Comparison of ENCODE assay signal across 10 cellular contexts in genomic region chr5:127705120-127705892, GRCh38. TPM values are rescaled to one million over a fixed set of nuclear protein-coding genes. Genes with fewer than 3 reads are reported as not detected.
DNase-seq lines count a peak whose midpoint lies in the region; ATAC-seq, FAIRE-seq and TF ChIP-seq lines count a peak whose summit lies in the region.
"Had no signal": no experiment of that assay in that cellular context is flagged by ENCODE, and none has a peak within 500 bp of the region (broad histone marks: within the 10 kb centered on the region; RNA-seq: fewer than 3 reads in every experiment).

No MANE protein-coding gene starts in this region.

- WGBS in K562 (ENCODE audit: insufficient coverage, low coverage, missing lambda C conversion rate) = 7% methylated on average over 4 of the region's 4 CpGs

- no peaks in the 10 kb centered on the region for H3K36me3 Mint-ChIP-seq in natural killer cell treated with Interleukin-12 subunit alpha and Interleukin-12 subunit beta and Interleukin-15 and Interleukin-18, amount 100 ng/mL, for 72 hours
- no peaks in the 10 kb centered on the region for H3K36me3 Mint-ChIP-seq in effector memory CD8-positive, alpha-beta T cell (ENCODE audit: insufficient read depth)
- H3K36me3 Mint-ChIP-seq in nephron progenitor cell (ENCODE audit: low read depth) = no peaks in the 10 kb centered on the region

- no TSS peak for BruUV-seq in K562 (replicated peaks; lab: Mats Ljungman, UMichigan)

- no peak for TF ChIP-seq RAD21 in K562 (CRISPR knock-in tag; conservative IDR thresholded peaks at IDR 0.05 in 1 of 2, IDR thresholded peaks at IDR 0.05 in 1 of 2)

- TF ChIP-seq EP300 in K562 (IDR thresholded peaks at IDR 0.05; ENCODE audit: low read length) = no peak

- no peaks in the 10 kb centered on the region for H3K79me2 ChIP-seq in K562 (ENCODE audit: control insufficient read depth, insufficient read depth, low read length)

- peaks cover 0 to 10% of the 10 kb centered on the region in 2 donors for H3K27me3 Mint-ChIP-seq in natural killer cell treated with Interleukin-12 subunit alpha and Interleukin-12 subunit beta and Interleukin-15 and Interleukin-18, amount 100 ng/mL, for 72 hours
- peaks cover 9 to 15% of the 10 kb centered on the region in 2 donors for H3K27me3 Mint-ChIP-seq in effector memory CD8-positive, alpha-beta T cell
- H3K27me3 Mint-ChIP-seq in nephron progenitor cell (ENCODE audit: low read depth, poor library complexity) = peaks cover 6% of the 10 kb centered on the region

- intact Hi-C loops in K562 (cut with micrococcal nuclease) = no loop called here

- H2AFZ ChIP-seq in K562 (ENCODE audit: low read depth, low read length) = peak overlapping the region; percentile 11; the same call in 1 of the 2 replicates

- no peak overlapping the region for H3K4me3 ChIP-seq in K562
- H3K4me3 ChIP-seq: psoas muscle had no signal

- no peak for TF ChIP-seq CTCF in K562 (IDR thresholded peaks at IDR 0.05 in 2 of 3, conservative IDR thresholded peaks at IDR 0.05 in 1 of 3; ENCODE audit: insufficient read depth in 2 of 3, low read depth in 1 of 3, low read length in 3 of 3)
- no peak for TF ChIP-seq CTCF in nephron progenitor cell (IDR thresholded peaks at IDR 0.05)

- H3K4me3 Mint-ChIP-seq in natural killer cell treated with Interleukin-12 subunit alpha and Interleukin-12 subunit beta and Interleukin-15 and Interleukin-18, amount 100 ng/mL, for 72 hours = no peak overlapping the region
- H3K4me3 Mint-ChIP-seq in effector memory CD8-positive, alpha-beta T cell = no peak overlapping the region
- H3K4me3 Mint-ChIP-seq in nephron progenitor cell = no peak overlapping the region

- no peak overlapping the region for H3K9ac ChIP-seq in K562 (ENCODE audit: insufficient read depth in 1 of 2, low read depth in 2 of 2, low read length in 2 of 2)

- in situ Hi-C loops in K562 (cut with MboI) = no loop called here

- no peaks in the 10 kb centered on the region for H3K4me1 ChIP-seq in K562 (replicated peaks in 1 of 2; ENCODE audit: control insufficient read depth in 2 of 2, insufficient read depth in 2 of 2, low read length in 2 of 2)

- no peaks in the 10 kb centered on the region for H3K36me3 ChIP-seq in K562 (ENCODE audit: control insufficient read depth, insufficient read depth, low read length)

- no peak overlapping the region for H3K27ac ChIP-seq in K562 (ENCODE audit: extremely low read depth, low read depth, low read length)
- H3K27ac ChIP-seq: psoas muscle had no signal

- H3K9me1 ChIP-seq in K562 (ENCODE audit: control insufficient read depth, insufficient read depth, low read length) = no peaks in the 10 kb centered on the region

- ATAC-seq in K562 = no peak
- ATAC-seq in natural killer cell treated with Interleukin-12 subunit alpha and Interleukin-12 subunit beta and Interleukin-15 and Interleukin-18, amount 100 ng/mL, for 72 hours = no peak
- ATAC-seq in effector memory CD8-positive, alpha-beta T cell (replicated peaks) = no peak

- H3K4me1 Mint-ChIP-seq in natural killer cell treated with Interleukin-12 subunit alpha and Interleukin-12 subunit beta and Interleukin-15 and Interleukin-18, amount 100 ng/mL, for 72 hours (ENCODE audit: low read depth in 2 of 2) = no peaks in the 10 kb centered on the region
- peaks cover 0 to 2% of the 10 kb centered on the region in 2 donors for H3K4me1 Mint-ChIP-seq in effector memory CD8-positive, alpha-beta T cell (ENCODE audit: low read depth in 2 of 2)
- peaks cover 45% of the 10 kb centered on the region for H3K4me1 Mint-ChIP-seq in nephron progenitor cell

- no peak overlapping the region for H3K27ac Mint-ChIP-seq in natural killer cell treated with Interleukin-12 subunit alpha and Interleukin-12 subunit beta and Interleukin-15 and Interleukin-18, amount 100 ng/mL, for 72 hours
- H3K27ac Mint-ChIP-seq in effector memory CD8-positive, alpha-beta T cell = no peak overlapping the region
- H3K27ac Mint-ChIP-seq in nephron progenitor cell = no peak overlapping the region

- FAIRE-seq in K562 (lab: Jason Lieb, UNC) = peak; percentile 59

- no peak for TF ChIP-seq POLR2A in K562 (conservative IDR thresholded peaks at IDR 0.05)

- peaks cover 4% of the 10 kb centered on the region for H3K9me3 Mint-ChIP-seq in natural killer cell treated with Interleukin-12 subunit alpha and Interleukin-12 subunit beta and Interleukin-15 and Interleukin-18, amount 100 ng/mL, for 72 hours
- no peaks in the 10 kb centered on the region for H3K9me3 Mint-ChIP-seq in effector memory CD8-positive, alpha-beta T cell
- no peaks in the 10 kb centered on the region for H3K9me3 Mint-ChIP-seq in nephron progenitor cell

- DNase-seq in DMS53 treated with DMSO at 0.1 percent for 48 hours (lab: John Stamatoyannopoulos, UW; ENCODE audit: unreplicated experiment) (peak; percentile 64), HT1080 (ENCODE audit: low read depth) (peak; percentile 60), K562 (ENCODE audit: extremely low read depth in 1 of 4, low spot score in 3 of 4) (peak; percentile 8 to 25 (median 18)), lung microvascular endothelial cell (ENCODE audit: low read depth in 2 of 2) (peak; percentile 38 to 59), nephron progenitor cell (no peak)
- DNase-seq in activated CD8-positive, alpha-beta memory T cell treated with anti-CD3 and anti-CD28 coated beads for 24 hours = no peak
- DNase-seq in natural killer cell treated with Interleukin-12 subunit alpha and Interleukin-12 subunit beta and Interleukin-15 and Interleukin-18, amount 100 ng/mL, for 72 hours (ENCODE audit: low spot score) = no peak
- DNase-seq in effector memory CD8-positive, alpha-beta T cell = no peak
- DNase-seq: NCI-H187 treated with DMSO at 0.1 percent for 48 hours, psoas muscle had no signal

- no peak overlapping the region for H3K4me2 ChIP-seq in K562 (ENCODE audit: insufficient read depth, low read length)

- CTCF ChIA-PET in K562 (lab: Yijun Ruan, JAX; ENCODE audit: low intra/inter-chr PET ratio) = no interaction called here

- POLR2A ChIA-PET in K562 (lab: Yijun Ruan, JAX) = interaction anchor here (0.6 kb wide), 1 partner anchor 58 kb away, joined by 3 read pairs; no protein-coding TSS in a partner anchor

- no peaks in the 10 kb centered on the region for H4K20me1 ChIP-seq in K562 (replicated peaks; ENCODE audit: control insufficient read depth, insufficient read depth, low read length)

- H3K27me3 ChIP-seq in K562 (ENCODE audit: control insufficient read depth in 2 of 2, insufficient read depth in 2 of 2, low read length in 2 of 2) = no peaks in the 10 kb centered on the region; a peak in 1 of 5 replicates

- no peaks in the 10 kb centered on the region for H3K9me3 ChIP-seq in K562 (replicated peaks; ENCODE audit: control insufficient read depth, insufficient read depth, low read depth, low read length)
- H3K9me3 ChIP-seq: psoas muscle had no signal

RNA-seq across cellular contexts. Expression of gene CCDC192, which starts 2.1 kb away (rescaled TPM):
- not detected in 2 replicates for total RNA-seq in HT1080 (2014; rRNA removed; shearing (Covaris generic))
- polyA plus RNA-seq in HT1080 (2015; cell fraction: cytosol; rRNA removed) = not detected in 2 replicates
- polyA plus RNA-seq in HT1080 (2015; cell fraction: nucleus; rRNA removed) = not detected in 2 replicates
- 1.9 and 3.5 TPM in 2 replicates for total RNA-seq in K562 (2011; cell fraction: chromatin; rRNA removed; ENCODE audit: low replicate concordance)
- total RNA-seq in K562 (2011; cell fraction: nucleolus; rRNA removed) = 4.5 TPM in 1 of 2 replicates, not detected in the other
- total RNA-seq in K562 (2011; cell fraction: nucleoplasm; rRNA removed) = 0.95 and 2.1 TPM in 2 replicates
- total RNA-seq in K562 (2014; rRNA removed) (0.54 TPM in 1 of 2 replicates, not detected in the other), K562 (2014; rRNA removed; fragmentation: Illumina TruSeq; extraction: Trizol) (0.22 and 0.62 TPM in 2 replicates), K562 (2015; rRNA removed; fragmentation: Illumina TruSeq; extraction: Trizol) (0.29 and 0.41 TPM in 2 replicates), K562 (2021) (not detected in 2 replicates), lung microvascular endothelial cell (not detected in 2 replicates)
- polyA plus RNA-seq in K562 (2011; rRNA removed) (0.11 and 0.29 TPM in 2 replicates), K562 (2014; fragmentation: Illumina TruSeq; extraction: Trizol) (0.21 TPM in 1 of 2 replicates, not detected in the other), K562 (2014; fragmentation: Nextera tagmentation; extraction: Ambion mirVana) (under 1 TPM; 0.38 to 0.66 TPM), K562 (2014; rRNA removed) (0.45 TPM in 1 of 2 replicates, not detected in the other)
- polyA plus RNA-seq in K562 (2011; cell fraction: cytosol; rRNA removed) = 0.25 TPM in 1 of 2 replicates, not detected in the other
- polyA plus RNA-seq in K562 (2011; cell fraction: nucleus; rRNA removed) = 0.17 and 0.34 TPM in 2 replicates
- 0.47 and 0.64 TPM in 2 replicates for polyA plus RNA-seq in K562 (2012)
- 0.45 TPM in 1 of 2 replicates, not detected in the other for polyA minus RNA-seq in K562 (2011; rRNA and poly(A)+ RNA removed)
- not detected in 2 replicates for polyA minus RNA-seq in K562 (2011; cell fraction: cytosol; rRNA and poly(A)+ RNA removed)
- polyA minus RNA-seq in K562 (2011; cell fraction: nucleus; rRNA and poly(A)+ RNA removed) = 0.44 and 0.94 TPM in 2 replicates
- total RNA-seq in natural killer cell treated with Interleukin-12 subunit alpha and Interleukin-12 subunit beta and Interleukin-15 and Interleukin-18, amount 100 ng/mL, for 72 hours = not detected

RNA-seq across cellular contexts. Expression of gene CTXN3, which starts 56.4 kb away (rescaled TPM):
- not detected in 2 replicates for total RNA-seq in HT1080 (2014; rRNA removed; shearing (Covaris generic))
- not detected in 2 replicates for polyA plus RNA-seq in HT1080 (2015; cell fraction: cytosol; rRNA removed)
- polyA plus RNA-seq in HT1080 (2015; cell fraction: nucleus; rRNA removed) = not detected in 2 replicates
- not detected in 2 replicates for total RNA-seq in K562 (2011; cell fraction: chromatin; rRNA removed; ENCODE audit: low replicate concordance)
- total RNA-seq in K562 (2011; cell fraction: nucleolus; rRNA removed) = not detected in 2 replicates
- total RNA-seq in K562 (2011; cell fraction: nucleoplasm; rRNA removed) = not detected in 2 replicates
- total RNA-seq in K562 (2014; rRNA removed) (not detected in 2 replicates), K562 (2014; rRNA removed; fragmentation: Illumina TruSeq; extraction: Trizol) (not detected in 2 replicates), K562 (2015; rRNA removed; fragmentation: Illumina TruSeq; extraction: Trizol) (not detected in 2 replicates), K562 (2021) (not detected in 2 replicates), lung microvascular endothelial cell (not detected in 2 replicates)
- polyA plus RNA-seq in K562 (2011; rRNA removed) (not detected in 2 replicates), K562 (2014; fragmentation: Illumina TruSeq; extraction: Trizol) (not detected in 2 replicates), K562 (2014; fragmentation: Nextera tagmentation; extraction: Ambion mirVana) (not detected), K562 (2014; rRNA removed) (not detected in 2 replicates)
- polyA plus RNA-seq in K562 (2011; cell fraction: cytosol; rRNA removed) = not detected in 2 replicates
- polyA plus RNA-seq in K562 (2011; cell fraction: nucleus; rRNA removed) = not detected in 2 replicates
- not detected in 2 replicates for polyA plus RNA-seq in K562 (2012)
- not detected in 2 replicates for polyA minus RNA-seq in K562 (2011; rRNA and poly(A)+ RNA removed)
- polyA minus RNA-seq in K562 (2011; cell fraction: cytosol; rRNA and poly(A)+ RNA removed) = not detected in 2 replicates
- not detected in 2 replicates for polyA minus RNA-seq in K562 (2011; cell fraction: nucleus; rRNA and poly(A)+ RNA removed)
- total RNA-seq in natural killer cell treated with Interleukin-12 subunit alpha and Interleukin-12 subunit beta and Interleukin-15 and Interleukin-18, amount 100 ng/mL, for 72 hours = not detected

Comparison
In these comparisons a context has a peak if more than half of its experiments do, and no peak if none do; other contexts are left out.
1. DNase-seq: peak in DMS53 treated with DMSO at 0.1 percent for 48 hours (single experiment), HT1080 (single experiment), K562 (4 of 4) and lung microvascular endothelial cell (2 of 2); none in activated CD8-positive, alpha-beta memory T cell treated with anti-CD3 and anti-CD28 coated beads for 24 hours (single experiment), natural killer cell treated with Interleukin-12 subunit alpha and Interleukin-12 subunit beta and Interleukin-15 and Interleukin-18, amount 100 ng/mL, for 72 hours (single experiment), effector memory CD8-positive, alpha-beta T cell (0 of 3) and nephron progenitor cell (single experiment).